ENCODE assay signal across 24 cellular contexts in genomic region chr1:3779912-3780416, GRCh38. TPM values are rescaled to one million over a fixed set of nuclear protein-coding genes. Genes with fewer than 3 reads are reported as not detected.
A peak's percentile ranks its signal among the peaks of the same experiment; 100 is the strongest.
DNase-seq lines count a peak whose midpoint lies in the region; ATAC-seq and TF ChIP-seq lines count a peak whose summit lies in the region.
"Had no signal": no experiment of that assay in that cellular context is flagged by ENCODE, and none has a peak within 500 bp of the region (broad histone marks: within the 10 kb centered on the region; RNA-seq: fewer than 3 reads in every experiment).

No MANE protein-coding gene starts in this region.

- peaks cover 7 to 23% (median 12%) of the 10 kb centered on the region in 9 donors for H3K4me1 ChIP-seq in heart right ventricle
- H3K4me1 ChIP-seq: HAP-1 had no signal

- H3K4me3 ChIP-seq in heart right ventricle, result no peak overlapping the region
- H3K4me3 ChIP-seq: GM12878, HAP-1, PC-9 had no signal

- WGBS in heart right ventricle, 2 donors, result 95% methylated on average over 20 of the region's 20 CpGs

- no peak for TF ChIP-seq CTCF in heart right ventricle (IDR thresholded peaks at IDR 0.05)

- peak; percentile 14 for DNase-seq in left ventricle myocardium superior
- DNase-seq in heart right ventricle, result no peak
- peak; percentile 27 for DNase-seq in left lobe of liver (ENCODE audit: low spot score)
- DNase-seq in AML-193 (lab: John Stamatoyannopoulos, UW), result no peak
- DNase-seq in islet precursor cell, result no peak
- no peak for DNase-seq in COR-L47 (lab: John Stamatoyannopoulos, UW)
- DNase-seq: DMS 273 treated with DMSO at 0.1 percent for 48 hours, DMS79 treated with DMSO at 0.1 percent for 48 hours, KG1, NCI-H1092 treated with DMSO at 0.1 percent for 48 hours, NCI-H1436 treated with DMSO at 0.1 percent for 48 hours, NCI-H1930, NCI-H748 treated with DMSO at 0.1 percent for 48 hours, PC-9, SHP77 treated with DMSO at 0.1 percent for 48 hours, SK-N-SH had no signal

- no peak overlapping the region for H3K27ac ChIP-seq in heart right ventricle
- H3K27ac ChIP-seq in angular gyrus (ENCODE audit: low read depth, low read length), result peak overlapping the region; percentile 22
- H3K27ac ChIP-seq: HL-60, PC-9 had no signal

- no peaks in the 10 kb centered on the region for H3K9me3 ChIP-seq in heart right ventricle
- H3K9me3 ChIP-seq: HAP-1, SK-N-SH had no signal

- H3K36me3 ChIP-seq in heart right ventricle, result peaks cover 0 to 75% (median 51%) of the 10 kb centered on the region in 9 donors

- ATAC-seq in left ventricle myocardium superior (no peak), heart right ventricle (no peak), left lobe of liver (no peak)
- ATAC-seq: GM12878 had no signal

- intact Hi-C loops in left ventricle myocardium superior (cut with micrococcal nuclease) (no loop called here), heart right ventricle (cut with DNase I) (no loop called here)

- H3K27me3 ChIP-seq in heart right ventricle, result no peaks in the 10 kb centered on the region

RNA-seq across cellular contexts. Expression of gene SMIM1, which starts 7.4 kb away (rescaled TPM):
- 15.3 TPM for total RNA-seq in left ventricle myocardium superior
- 10 to 100 TPM in 5 of 10 donors, 1 to 10 TPM in 5; 6.2 to 24.5 (median 9.7) TPM for total RNA-seq in heart right ventricle
- polyA plus RNA-seq in heart right ventricle, result 10 to 100 TPM in 1 of 2 donors, 1 to 10 TPM in 1; 4.0 to 33.9 TPM
- total RNA-seq in left lobe of liver, result 4.9 TPM
- total RNA-seq: A172, GM12878, HT-29, NCI-H460 had no signal

RNA-seq across cellular contexts. Expression of gene LRRC47, which starts 16.3 kb away (rescaled TPM):
- total RNA-seq in left ventricle myocardium superior, result 57.5 TPM
- 10 to 100 TPM; 54.9 to 85.4 (median 73.9) TPM for total RNA-seq in heart right ventricle
- 10 to 100 TPM; 17.6 to 28.1 TPM for polyA plus RNA-seq in heart right ventricle
- 27.5 TPM for total RNA-seq in left lobe of liver

RNA-seq across cellular contexts. Expression of gene CCDC27, which starts 27.7 kb away (rescaled TPM):
- not detected for total RNA-seq in left ventricle myocardium superior
- total RNA-seq in heart right ventricle, result not detected
- polyA plus RNA-seq in heart right ventricle, result under 1 TPM in 1 of 2 donors, not detected in 1; 0.03 TPM
- total RNA-seq in left lobe of liver, result not detected
- total RNA-seq: A172, GM12878, HT-29, NCI-H460, PC-9 had no signal
- polyA plus RNA-seq: AG04450, SK-N-SH had no signal

Comparison
In these comparisons a context has a peak if more than half of its experiments do, and no peak if none do; other contexts are left out.
1. DNase-seq: peak in left ventricle myocardium superior (single experiment) and left lobe of liver (single experiment); none in heart right ventricle (0 of 2), AML-193 (0 of 2), islet precursor cell (single experiment) and COR-L47 (single experiment).